ENCODE assay signal across 1 cellular context in the genomic region with DNA sequence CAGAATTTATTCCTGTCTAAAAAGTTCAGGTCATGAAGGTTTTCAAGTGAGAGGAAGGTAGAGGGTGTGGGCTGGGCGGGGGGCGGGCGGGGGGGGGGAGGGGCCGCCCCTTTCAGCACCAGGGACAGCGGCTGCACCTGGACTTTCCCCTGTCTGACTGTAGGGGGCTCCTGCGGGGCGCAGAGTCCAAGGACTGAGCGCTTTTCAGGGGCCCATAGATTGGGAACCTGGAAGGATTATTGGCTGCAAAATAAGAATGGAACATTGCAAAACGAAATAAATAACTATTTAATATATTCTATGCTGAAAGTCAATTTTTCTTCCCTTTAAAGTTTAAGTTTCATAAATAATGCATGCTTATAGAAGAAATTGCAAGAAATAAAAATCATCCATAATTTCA.
TF ChIP-seq lines count a peak whose summit lies in the region.

No MANE protein-coding gene starts in this region.

TF ChIP-seq in HepG2, 621 proteins besides CTCF, POLR2A, EP300 and RAD21 (continues in another document):
- TF ChIP-seq ZSCAN9 (CRISPR knock-in tag; IDR thresholded peaks at IDR 0.05; ENCODE audit: borderline replicate concordance): peak; percentile 97
- no peak for TF ChIP-seq GLI4 (CRISPR knock-in tag; IDR thresholded peaks at IDR 0.05; ENCODE audit: borderline replicate concordance)
- peak; percentile 23; the same call in 1 of the 2 replicates for TF ChIP-seq YEATS2 (CRISPR knock-in tag; IDR thresholded peaks at IDR 0.05; ENCODE audit: borderline replicate concordance)
- TF ChIP-seq, protein P1, sequence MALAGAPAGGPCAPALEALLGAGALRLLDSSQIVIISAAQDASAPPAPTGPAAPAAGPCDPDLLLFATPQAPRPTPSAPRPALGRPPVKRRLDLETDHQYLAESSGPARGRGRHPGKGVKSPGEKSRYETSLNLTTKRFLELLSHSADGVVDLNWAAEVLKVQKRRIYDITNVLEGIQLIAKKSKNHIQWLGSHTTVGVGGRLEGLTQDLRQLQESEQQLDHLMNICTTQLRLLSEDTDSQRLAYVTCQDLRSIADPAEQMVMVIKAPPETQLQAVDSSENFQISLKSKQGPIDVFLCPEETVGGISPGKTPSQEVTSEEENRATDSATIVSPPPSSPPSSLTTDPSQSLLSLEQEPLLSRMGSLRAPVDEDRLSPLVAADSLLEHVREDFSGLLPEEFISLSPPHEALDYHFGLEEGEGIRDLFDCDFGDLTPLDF (CRISPR knock-in tag; IDR thresholded peaks at IDR 0.05): 0 out of 2 replicates have a peak, but pooled peaks have one; percentile 50
- no peak for TF ChIP-seq ATRX (CRISPR knock-in tag; IDR thresholded peaks at IDR 0.05; ENCODE audit: borderline replicate concordance)
- TF ChIP-seq, protein P2, sequence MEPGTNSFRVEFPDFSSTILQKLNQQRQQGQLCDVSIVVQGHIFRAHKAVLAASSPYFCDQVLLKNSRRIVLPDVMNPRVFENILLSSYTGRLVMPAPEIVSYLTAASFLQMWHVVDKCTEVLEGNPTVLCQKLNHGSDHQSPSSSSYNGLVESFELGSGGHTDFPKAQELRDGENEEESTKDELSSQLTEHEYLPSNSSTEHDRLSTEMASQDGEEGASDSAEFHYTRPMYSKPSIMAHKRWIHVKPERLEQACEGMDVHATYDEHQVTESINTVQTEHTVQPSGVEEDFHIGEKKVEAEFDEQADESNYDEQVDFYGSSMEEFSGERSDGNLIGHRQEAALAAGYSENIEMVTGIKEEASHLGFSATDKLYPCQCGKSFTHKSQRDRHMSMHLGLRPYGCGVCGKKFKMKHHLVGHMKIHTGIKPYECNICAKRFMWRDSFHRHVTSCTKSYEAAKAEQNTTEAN (CRISPR knock-in tag; conservative IDR thresholded peaks at IDR 0.05): peak; percentile 81; the same call in 1 of the 2 replicates
- TF ChIP-seq, protein P3, sequence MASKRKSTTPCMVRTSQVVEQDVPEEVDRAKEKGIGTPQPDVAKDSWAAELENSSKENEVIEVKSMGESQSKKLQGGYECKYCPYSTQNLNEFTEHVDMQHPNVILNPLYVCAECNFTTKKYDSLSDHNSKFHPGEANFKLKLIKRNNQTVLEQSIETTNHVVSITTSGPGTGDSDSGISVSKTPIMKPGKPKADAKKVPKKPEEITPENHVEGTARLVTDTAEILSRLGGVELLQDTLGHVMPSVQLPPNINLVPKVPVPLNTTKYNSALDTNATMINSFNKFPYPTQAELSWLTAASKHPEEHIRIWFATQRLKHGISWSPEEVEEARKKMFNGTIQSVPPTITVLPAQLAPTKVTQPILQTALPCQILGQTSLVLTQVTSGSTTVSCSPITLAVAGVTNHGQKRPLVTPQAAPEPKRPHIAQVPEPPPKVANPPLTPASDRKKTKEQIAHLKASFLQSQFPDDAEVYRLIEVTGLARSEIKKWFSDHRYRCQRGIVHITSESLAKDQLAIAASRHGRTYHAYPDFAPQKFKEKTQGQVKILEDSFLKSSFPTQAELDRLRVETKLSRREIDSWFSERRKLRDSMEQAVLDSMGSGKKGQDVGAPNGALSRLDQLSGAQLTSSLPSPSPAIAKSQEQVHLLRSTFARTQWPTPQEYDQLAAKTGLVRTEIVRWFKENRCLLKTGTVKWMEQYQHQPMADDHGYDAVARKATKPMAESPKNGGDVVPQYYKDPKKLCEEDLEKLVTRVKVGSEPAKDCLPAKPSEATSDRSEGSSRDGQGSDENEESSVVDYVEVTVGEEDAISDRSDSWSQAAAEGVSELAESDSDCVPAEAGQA (IDR thresholded peaks at IDR 0.05; ENCODE audit: low read depth): no peak
- TF ChIP-seq, protein P3 (CRISPR knock-in tag; IDR thresholded peaks at IDR 0.05; ENCODE audit: borderline replicate concordance): peak; percentile 79; the same call in 1 of the 2 replicates
- no peak for TF ChIP-seq ZNF83 (CRISPR knock-in tag; IDR thresholded peaks at IDR 0.05; ENCODE audit: borderline replicate concordance)
- TF ChIP-seq ZFAT (CRISPR knock-in tag; conservative IDR thresholded peaks at IDR 0.05): 0 out of 2 replicates have a peak, but pooled peaks have one; percentile 42
- 0 out of 2 replicates have a peak, but pooled peaks have one; percentile 42 for TF ChIP-seq ZNF317 (CRISPR knock-in tag; IDR thresholded peaks at IDR 0.05)
- no peak for TF ChIP-seq THYN1 (CRISPR knock-in tag; IDR thresholded peaks at IDR 0.05; ENCODE audit: borderline replicate concordance, low read depth)
- TF ChIP-seq, protein P4, sequence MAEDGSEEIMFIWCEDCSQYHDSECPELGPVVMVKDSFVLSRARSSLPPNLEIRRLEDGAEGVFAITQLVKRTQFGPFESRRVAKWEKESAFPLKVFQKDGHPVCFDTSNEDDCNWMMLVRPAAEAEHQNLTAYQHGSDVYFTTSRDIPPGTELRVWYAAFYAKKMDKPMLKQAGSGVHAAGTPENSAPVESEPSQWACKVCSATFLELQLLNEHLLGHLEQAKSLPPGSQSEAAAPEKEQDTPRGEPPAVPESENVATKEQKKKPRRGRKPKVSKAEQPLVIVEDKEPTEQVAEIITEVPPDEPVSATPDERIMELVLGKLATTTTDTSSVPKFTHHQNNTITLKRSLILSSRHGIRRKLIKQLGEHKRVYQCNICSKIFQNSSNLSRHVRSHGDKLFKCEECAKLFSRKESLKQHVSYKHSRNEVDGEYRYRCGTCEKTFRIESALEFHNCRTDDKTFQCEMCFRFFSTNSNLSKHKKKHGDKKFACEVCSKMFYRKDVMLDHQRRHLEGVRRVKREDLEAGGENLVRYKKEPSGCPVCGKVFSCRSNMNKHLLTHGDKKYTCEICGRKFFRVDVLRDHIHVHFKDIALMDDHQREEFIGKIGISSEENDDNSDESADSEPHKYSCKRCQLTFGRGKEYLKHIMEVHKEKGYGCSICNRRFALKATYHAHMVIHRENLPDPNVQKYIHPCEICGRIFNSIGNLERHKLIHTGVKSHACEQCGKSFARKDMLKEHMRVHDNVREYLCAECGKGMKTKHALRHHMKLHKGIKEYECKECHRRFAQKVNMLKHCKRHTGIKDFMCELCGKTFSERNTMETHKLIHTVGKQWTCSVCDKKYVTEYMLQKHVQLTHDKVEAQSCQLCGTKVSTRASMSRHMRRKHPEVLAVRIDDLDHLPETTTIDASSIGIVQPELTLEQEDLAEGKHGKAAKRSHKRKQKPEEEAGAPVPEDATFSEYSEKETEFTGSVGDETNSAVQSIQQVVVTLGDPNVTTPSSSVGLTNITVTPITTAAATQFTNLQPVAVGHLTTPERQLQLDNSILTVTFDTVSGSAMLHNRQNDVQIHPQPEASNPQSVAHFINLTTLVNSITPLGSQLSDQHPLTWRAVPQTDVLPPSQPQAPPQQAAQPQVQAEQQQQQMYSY (CRISPR knock-in tag; IDR thresholded peaks at IDR 0.05): 0 out of 2 replicates have a peak, but pooled peaks have one; percentile 43
- no peak for TF ChIP-seq RORA (CRISPR knock-in tag; IDR thresholded peaks at IDR 0.05)
- TF ChIP-seq ZNF549 (CRISPR knock-in tag; IDR thresholded peaks at IDR 0.05): no peak
- peak; percentile 67; the same call in 1 of the 2 replicates for TF ChIP-seq BORCS8-MEF2B (CRISPR knock-in tag; IDR thresholded peaks at IDR 0.05)
- TF ChIP-seq KLF11 (CRISPR knock-in tag; IDR thresholded peaks at IDR 0.05): peak; percentile 85; the same call in 1 of the 2 replicates
- peak; percentile 42; the same call in 1 of the 2 replicates for TF ChIP-seq ZFY (CRISPR knock-in tag; IDR thresholded peaks at IDR 0.05)
- TF ChIP-seq FOXK1 (CRISPR knock-in tag; IDR thresholded peaks at IDR 0.05; ENCODE audit: borderline replicate concordance, low read depth): peak; percentile 46; the same call in 1 of the 2 replicates
- TF ChIP-seq, protein P5, sequence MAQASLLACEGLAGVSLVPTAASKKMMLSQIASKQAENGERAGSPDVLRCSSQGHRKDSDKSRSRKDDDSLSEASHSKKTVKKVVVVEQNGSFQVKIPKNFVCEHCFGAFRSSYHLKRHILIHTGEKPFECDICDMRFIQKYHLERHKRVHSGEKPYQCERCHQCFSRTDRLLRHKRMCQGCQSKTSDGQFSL (CRISPR knock-in tag; IDR thresholded peaks at IDR 0.05): peak; percentile 93
- TF ChIP-seq KLF6 (CRISPR knock-in tag; IDR thresholded peaks at IDR 0.05): peak; percentile 86
- TF ChIP-seq ZNF264 (CRISPR knock-in tag; IDR thresholded peaks at IDR 0.05): peak; percentile 80; the same call in 1 of the 2 replicates
- 0 out of 2 replicates have a peak, but pooled peaks have one; percentile 45 for TF ChIP-seq SMYD3 (CRISPR knock-in tag; IDR thresholded peaks at IDR 0.05)
- TF ChIP-seq, protein P6, sequence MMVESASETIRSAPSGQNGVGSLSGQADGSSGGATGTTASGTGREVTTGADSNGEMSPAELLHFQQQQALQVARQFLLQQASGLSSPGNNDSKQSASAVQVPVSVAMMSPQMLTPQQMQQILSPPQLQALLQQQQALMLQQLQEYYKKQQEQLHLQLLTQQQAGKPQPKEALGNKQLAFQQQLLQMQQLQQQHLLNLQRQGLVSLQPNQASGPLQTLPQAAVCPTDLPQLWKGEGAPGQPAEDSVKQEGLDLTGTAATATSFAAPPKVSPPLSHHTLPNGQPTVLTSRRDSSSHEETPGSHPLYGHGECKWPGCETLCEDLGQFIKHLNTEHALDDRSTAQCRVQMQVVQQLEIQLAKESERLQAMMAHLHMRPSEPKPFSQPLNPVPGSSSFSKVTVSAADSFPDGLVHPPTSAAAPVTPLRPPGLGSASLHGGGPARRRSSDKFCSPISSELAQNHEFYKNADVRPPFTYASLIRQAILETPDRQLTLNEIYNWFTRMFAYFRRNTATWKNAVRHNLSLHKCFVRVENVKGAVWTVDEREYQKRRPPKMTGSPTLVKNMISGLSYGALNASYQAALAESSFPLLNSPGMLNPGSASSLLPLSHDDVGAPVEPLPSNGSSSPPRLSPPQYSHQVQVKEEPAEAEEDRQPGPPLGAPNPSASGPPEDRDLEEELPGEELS (CRISPR knock-in tag; IDR thresholded peaks at IDR 0.05): 0 out of 2 replicates have a peak, but pooled peaks have one; percentile 27
- peak; percentile 61 for TF ChIP-seq KAT8 (CRISPR knock-in tag; IDR thresholded peaks at IDR 0.05)
- 0 out of 2 replicates have a peak, but pooled peaks have one; percentile 26 for TF ChIP-seq ZNF607 (CRISPR knock-in tag; IDR thresholded peaks at IDR 0.05; ENCODE audit: borderline replicate concordance)
- peak; percentile 68; the same call in 1 of the 2 replicates for TF ChIP-seq ZNF441 (CRISPR knock-in tag; IDR thresholded peaks at IDR 0.05; ENCODE audit: borderline replicate concordance)
- TF ChIP-seq ZNF562 (CRISPR knock-in tag; IDR thresholded peaks at IDR 0.05; ENCODE audit: borderline replicate concordance): no peak
- TF ChIP-seq MEIS2 (CRISPR knock-in tag; IDR thresholded peaks at IDR 0.05): peak; percentile 81
- TF ChIP-seq HNF4A (CRISPR knock-in tag; IDR thresholded peaks at IDR 0.05): peak; percentile 59
- peak; percentile 95; the same call in 1 of the 2 replicates for TF ChIP-seq ZNF564 (CRISPR knock-in tag; IDR thresholded peaks at IDR 0.05)
- TF ChIP-seq, protein P7, sequence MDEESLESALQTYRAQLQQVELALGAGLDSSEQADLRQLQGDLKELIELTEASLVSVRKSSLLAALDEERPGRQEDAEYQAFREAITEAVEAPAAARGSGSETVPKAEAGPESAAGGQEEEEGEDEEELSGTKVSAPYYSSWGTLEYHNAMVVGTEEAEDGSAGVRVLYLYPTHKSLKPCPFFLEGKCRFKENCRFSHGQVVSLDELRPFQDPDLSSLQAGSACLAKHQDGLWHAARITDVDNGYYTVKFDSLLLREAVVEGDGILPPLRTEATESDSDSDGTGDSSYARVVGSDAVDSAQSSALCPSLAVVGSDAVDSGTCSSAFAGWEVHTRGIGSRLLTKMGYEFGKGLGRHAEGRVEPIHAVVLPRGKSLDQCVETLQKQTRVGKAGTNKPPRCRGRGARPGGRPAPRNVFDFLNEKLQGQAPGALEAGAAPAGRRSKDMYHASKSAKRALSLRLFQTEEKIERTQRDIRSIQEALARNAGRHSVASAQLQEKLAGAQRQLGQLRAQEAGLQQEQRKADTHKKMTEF (CRISPR knock-in tag; IDR thresholded peaks at IDR 0.05): 0 out of 2 replicates have a peak, but pooled peaks have one; percentile 38
- TF ChIP-seq, protein P8, sequence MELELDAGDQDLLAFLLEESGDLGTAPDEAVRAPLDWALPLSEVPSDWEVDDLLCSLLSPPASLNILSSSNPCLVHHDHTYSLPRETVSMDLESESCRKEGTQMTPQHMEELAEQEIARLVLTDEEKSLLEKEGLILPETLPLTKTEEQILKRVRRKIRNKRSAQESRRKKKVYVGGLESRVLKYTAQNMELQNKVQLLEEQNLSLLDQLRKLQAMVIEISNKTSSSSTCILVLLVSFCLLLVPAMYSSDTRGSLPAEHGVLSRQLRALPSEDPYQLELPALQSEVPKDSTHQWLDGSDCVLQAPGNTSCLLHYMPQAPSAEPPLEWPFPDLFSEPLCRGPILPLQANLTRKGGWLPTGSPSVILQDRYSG (CRISPR knock-in tag; IDR thresholded peaks at IDR 0.05): 0 out of 2 replicates have a peak, but pooled peaks have one; percentile 89
- 0 out of 2 replicates have a peak, but pooled peaks have one; percentile 40 for TF ChIP-seq TMF1 (CRISPR knock-in tag; IDR thresholded peaks at IDR 0.05; ENCODE audit: low read depth)
- TF ChIP-seq ATF7-NPFF (CRISPR knock-in tag; IDR thresholded peaks at IDR 0.05; ENCODE audit: low read depth): peak; percentile 41; the same call in 1 of the 2 replicates
- 0 out of 2 replicates have a peak, but pooled peaks have one; percentile 59 for TF ChIP-seq ZBTB7B (CRISPR knock-in tag; IDR thresholded peaks at IDR 0.05)
- peak; percentile 93; the same call in 1 of the 2 replicates for TF ChIP-seq ZNF232 (CRISPR knock-in tag; IDR thresholded peaks at IDR 0.05; ENCODE audit: borderline replicate concordance)
- peak; percentile 41; the same call in 1 of the 2 replicates for TF ChIP-seq NCOA2 (CRISPR knock-in tag; IDR thresholded peaks at IDR 0.05)
- no peak for TF ChIP-seq NAIF1 (CRISPR knock-in tag; IDR thresholded peaks at IDR 0.05; ENCODE audit: borderline replicate concordance)
- TF ChIP-seq, protein P9, sequence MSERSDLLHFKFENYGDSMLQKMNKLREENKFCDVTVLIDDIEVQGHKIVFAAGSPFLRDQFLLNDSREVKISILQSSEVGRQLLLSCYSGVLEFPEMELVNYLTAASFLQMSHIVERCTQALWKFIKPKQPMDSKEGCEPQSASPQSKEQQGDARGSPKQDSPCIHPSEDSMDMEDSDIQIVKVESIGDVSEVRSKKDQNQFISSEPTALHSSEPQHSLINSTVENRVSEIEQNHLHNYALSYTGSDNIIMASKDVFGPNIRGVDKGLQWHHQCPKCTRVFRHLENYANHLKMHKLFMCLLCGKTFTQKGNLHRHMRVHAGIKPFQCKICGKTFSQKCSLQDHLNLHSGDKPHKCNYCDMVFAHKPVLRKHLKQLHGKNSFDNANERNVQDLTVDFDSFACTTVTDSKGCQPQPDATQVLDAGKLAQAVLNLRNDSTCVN (CRISPR knock-in tag; IDR thresholded peaks at IDR 0.05; ENCODE audit: borderline replicate concordance): peak; percentile 50; the same call in 1 of the 2 replicates
